In the genomic region with DNA sequence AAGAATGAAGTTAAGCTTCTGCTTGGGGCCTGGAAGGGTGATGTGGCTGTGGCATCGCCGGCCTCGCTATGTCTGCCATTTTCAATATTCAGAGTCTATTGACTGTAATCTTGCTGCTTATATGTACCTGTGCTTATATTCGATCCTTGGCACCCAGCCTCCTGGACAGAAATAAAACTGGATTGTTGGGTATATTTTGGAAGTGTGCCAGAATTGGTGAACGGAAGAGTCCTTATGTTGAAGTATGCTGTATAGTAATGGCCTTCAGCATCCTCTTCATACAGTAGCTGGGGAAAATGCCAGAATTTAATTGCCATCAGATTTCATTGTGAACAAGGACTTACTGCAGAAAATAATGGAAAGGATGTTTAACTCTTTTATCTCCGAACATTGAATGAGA, we compare ENCODE assay signal across 7 cellular contexts. TPM values are rescaled to one million over a fixed set of nuclear protein-coding genes. Genes with fewer than 3 reads are reported as not detected.
"Had no signal": no experiment of that assay in that cellular context is flagged by ENCODE, and none has a peak within 500 bp of the region (broad histone marks: within the 10 kb centered on the region; RNA-seq: fewer than 3 reads in every experiment).

No MANE protein-coding gene starts in this region.

RNA-seq across cellular contexts. Expression of a gene that starts 13.9 kb away (rescaled TPM):
- total RNA-seq: HT-29, M059J had no signal

RNA-seq across cellular contexts. Expression of a gene that starts 42.7 kb away (rescaled TPM):
- total RNA-seq: HT-29, M059J, OCI-LY7, PC-3, T-cell had no signal
- polyA plus RNA-seq: SK-N-SH had no signal

RNA-seq across cellular contexts. Expression of a gene that starts 42.7 kb away (rescaled TPM):
- total RNA-seq: HT-29, M059J, OCI-LY7, PC-3, T-cell had no signal
- polyA plus RNA-seq: SK-N-SH had no signal

RNA-seq across cellular contexts. Expression of a gene that starts 56.5 kb away (rescaled TPM):
- total RNA-seq: HT-29, M059J, OCI-LY7, PC-3, SK-MEL-5, T-cell had no signal
- polyA plus RNA-seq: SK-N-SH had no signal
